In the genomic region with DNA sequence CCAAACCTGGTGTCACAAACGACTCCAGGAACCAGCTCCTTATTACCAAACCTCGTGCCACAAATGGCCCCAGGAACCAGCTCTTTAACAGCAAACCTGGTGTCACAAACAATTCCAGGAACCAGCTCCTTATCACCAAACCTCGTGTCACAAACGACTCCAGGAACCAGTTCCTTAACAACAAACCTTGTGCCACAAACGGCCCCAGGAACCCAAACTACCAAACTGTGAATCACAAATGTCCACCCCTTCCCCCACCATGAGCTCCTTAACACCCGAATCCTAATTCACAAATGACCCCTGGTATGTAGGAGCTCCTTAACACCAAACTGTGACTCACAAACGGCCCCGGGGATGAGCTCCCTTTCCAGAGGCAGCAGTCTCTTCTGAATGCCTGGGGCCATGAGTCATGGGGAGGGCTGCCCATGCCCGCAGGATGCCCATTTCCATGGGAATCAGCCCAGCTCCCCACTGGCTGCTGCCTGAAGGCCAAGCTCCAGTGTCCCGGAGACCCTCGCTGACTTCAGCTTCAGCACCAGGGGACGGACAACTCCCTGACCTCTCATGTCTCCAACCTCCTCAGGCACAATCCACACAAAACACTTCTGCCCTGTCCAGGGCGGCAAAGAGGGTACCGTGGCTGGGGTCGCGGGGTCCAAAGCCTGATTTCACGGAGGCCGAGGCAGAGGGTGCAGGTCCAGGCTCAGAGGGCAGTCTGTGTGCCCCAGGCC, we compare ENCODE assay signal across 10 cellular contexts.
DNase-seq lines count a peak whose midpoint lies in the region; ATAC-seq and TF ChIP-seq lines count a peak whose summit lies in the region.
"Had no signal": no experiment of that assay in that cellular context is flagged by ENCODE, and none has a peak within 500 bp of the region (broad histone marks: within the 10 kb centered on the region; RNA-seq: fewer than 3 reads in every experiment).

No MANE protein-coding gene starts in this region.

- no peaks in the 10 kb centered on the region for H4K20me1 ChIP-seq in OCI-LY7 (ENCODE audit: insufficient read depth, low read length)

- BruUV-seq in OCI-LY7 (replicated peaks; lab: Mats Ljungman, UMichigan) = no TSS peak

- TF ChIP-seq CTCF in choroid plexus epithelial cell (conservative IDR thresholded peaks at IDR 0.05; ENCODE audit: low read depth, low read length) (no peak), OCI-LY7 (conservative IDR thresholded peaks at IDR 0.05; ENCODE audit: low read length) (no peak)

- H3K4me3 ChIP-seq in choroid plexus epithelial cell (ENCODE audit: low read depth, low read length) (no peak overlapping the region), OCI-LY7 (ENCODE audit: low read depth, low read length, poor library complexity, severe bottlenecking) (no peak overlapping the region)

- H3K9me3 ChIP-seq in OCI-LY7 (ENCODE audit: low read length) = peaks cover under 1% of the 10 kb centered on the region; the same call in 1 of the 2 replicates

- ATAC-seq in GM19455 (IDR thresholded peaks at IDR 0.05; ENCODE audit: unreplicated experiment) = no peak

- H3K27ac ChIP-seq in OCI-LY7 (ENCODE audit: low read depth, low read length, poor library complexity, severe bottlenecking) = no peak overlapping the region
- H3K27ac ChIP-seq: 22Rv1, KMS-11 had no signal

- intact Hi-C loops in OCI-LY7 (cut with micrococcal nuclease; ENCODE audit: unreplicated experiment) = no loop called here

- no peak overlapping the region for H3K4me2 ChIP-seq in OCI-LY7 (ENCODE audit: low read length)
- H3K4me2 ChIP-seq: KMS-11 had no signal

- POLR2A ChIA-PET in OCI-LY7 (lab: Charles Lee) = interaction anchor here (0.6 kb wide), 3 partner anchors 291 to 1164 kb away, joined by 3 to 5 read pairs (median 4); no protein-coding TSS in a partner anchor

- no peaks in the 10 kb centered on the region for H3K9me2 ChIP-seq in OCI-LY7 (ENCODE audit: insufficient read depth, low read length)

- no peak overlapping the region for H2AFZ ChIP-seq in OCI-LY7 (ENCODE audit: low read length)

- no peaks in the 10 kb centered on the region for H3K4me1 ChIP-seq in OCI-LY7 (ENCODE audit: insufficient read depth, low read length, poor library complexity, severe bottlenecking)

- H3K36me3 ChIP-seq in OCI-LY7 (ENCODE audit: insufficient read depth, low read length) = peaks cover 13% of the 10 kb centered on the region

- no peaks in the 10 kb centered on the region for H3K79me2 ChIP-seq in OCI-LY7 (ENCODE audit: insufficient read depth, low read depth, low read length)

- peak; percentile 25 for DNase-seq in NK-92 treated with Interleukin-12 subunit alpha and Interleukin-12 subunit beta, amount 100 ng/mL, for 24 hours (lab: John Stamatoyannopoulos, UW)
- DNase-seq in NK-92 (lab: John Stamatoyannopoulos, UW; ENCODE audit: unreplicated experiment) (no peak), NOMO-1 treated with DMSO at 0.1 percent for 48 hours (lab: John Stamatoyannopoulos, UW; ENCODE audit: unreplicated experiment) (peak; percentile 15), choroid plexus epithelial cell (ENCODE audit: low read depth) (peak; percentile 46), pulmonary artery endothelial cell (ENCODE audit: low read depth, low spot score) (peak; percentile 13), OCI-LY7 (ENCODE audit: low spot score) (no peak)
- no peak for DNase-seq in activated effector memory CD4-positive, alpha-beta T cell treated with Interleukin-2 at 50 U/mL for 16 hours

- CTCF ChIA-PET in OCI-LY7 (lab: Charles Lee; ENCODE audit: unreplicated experiment) = interaction anchor here (0.6 kb wide), 2 partner anchors 27 to 109 kb away, joined by 5 to 8 read pairs; no protein-coding TSS in a partner anchor

Comparison
In these comparisons a context has a peak if more than half of its experiments do, and no peak if none do; other contexts are left out.
1. DNase-seq: peak in NK-92 treated with Interleukin-12 subunit alpha and Interleukin-12 subunit beta, amount 100 ng/mL, for 24 hours (single experiment), NOMO-1 treated with DMSO at 0.1 percent for 48 hours (single experiment), choroid plexus epithelial cell (single experiment) and pulmonary artery endothelial cell (single experiment); none in NK-92 (single experiment), OCI-LY7 (single experiment) and activated effector memory CD4-positive, alpha-beta T cell treated with Interleukin-2 at 50 U/mL for 16 hours (single experiment).